In genomic region chr5:16467363-16468219, GRCh38 we compare ENCODE assay signal across 9 cellular contexts. TPM values are rescaled to one million over a fixed set of nuclear protein-coding genes. Genes with fewer than 3 reads are reported as not detected.
DNase-seq lines count a peak whose midpoint lies in the region; ATAC-seq and TF ChIP-seq lines count a peak whose summit lies in the region.
"Had no signal": no experiment of that assay in that cellular context is flagged by ENCODE, and none has a peak within 500 bp of the region (broad histone marks: within the 10 kb centered on the region; RNA-seq: fewer than 3 reads in every experiment).

No MANE protein-coding gene starts in this region.

- no peak for TF ChIP-seq CTCF in activated CD8-positive, alpha-beta T cell treated with anti-CD3 and anti-CD28 coated beads for 36 hours (IDR thresholded peaks at IDR 0.05)

- no peak overlapping the region for H3K4me3 ChIP-seq in CD4-positive, alpha-beta memory T cell (ENCODE audit: low read length in 2 of 2)

- peaks cover 19 to 36% of the 10 kb centered on the region in 2 donors for H3K36me3 Mint-ChIP-seq in CD4-positive, alpha-beta memory T cell
- H3K36me3 Mint-ChIP-seq in activated CD8-positive, alpha-beta T cell treated with anti-CD3 and anti-CD28 coated beads for 36 hours (ENCODE audit: low read depth), result peaks cover 45% of the 10 kb centered on the region

- peaks cover 42% of the 10 kb centered on the region for H3K4me1 ChIP-seq in CD4-positive, alpha-beta memory T cell (ENCODE audit: insufficient read depth, low read length)

- H3K27me3 ChIP-seq in CD4-positive, alpha-beta memory T cell (ENCODE audit: insufficient read depth, low read length), result no peaks in the 10 kb centered on the region

- peak overlapping the region; percentile 93 to 99 (median 97) for H3K4me3 Mint-ChIP-seq in CD4-positive, alpha-beta memory T cell
- H3K4me3 Mint-ChIP-seq in activated CD8-positive, alpha-beta T cell treated with anti-CD3 and anti-CD28 coated beads for 36 hours, result peak overlapping the region; percentile 97

- POLR2A ChIA-PET in CD4-positive, alpha-beta memory T cell (lab: Charles Lee; ENCODE audit: partially characterized antibody), result no interaction called here
- POLR2A ChIA-PET in activated CD8-positive, alpha-beta T cell treated with anti-CD3 and anti-CD28 coated beads for 36 hours (lab: Charles Lee), result interaction anchor here (0.7 to 1.6 kb wide), 5 partner anchors 9 to 177 kb away, joined by 3 to 5 read pairs (median 3); partner anchors contain the start of gene RETREG1

- H3K4me1 Mint-ChIP-seq in CD4-positive, alpha-beta memory T cell, result peaks cover 53 to 76% (median 62%) of the 10 kb centered on the region in 4 donors
- H3K4me1 Mint-ChIP-seq in activated CD8-positive, alpha-beta T cell treated with anti-CD3 and anti-CD28 coated beads for 36 hours (ENCODE audit: low read depth), result peaks cover 61% of the 10 kb centered on the region

- H3K36me3 ChIP-seq in CD4-positive, alpha-beta memory T cell (ENCODE audit: insufficient read depth, low read length), result peaks cover 13% of the 10 kb centered on the region

- intact Hi-C loops in CD4-positive, alpha-beta memory T cell (cut with micrococcal nuclease), result no loop called here
- intact Hi-C loops in activated CD8-positive, alpha-beta T cell treated with anti-CD3 and anti-CD28 coated beads for 36 hours (cut with micrococcal nuclease), result loop anchor here (5.0 kb wide), 2 partner anchors 85 to 160 kb away; no protein-coding TSS in a partner anchor

- H3K27me3 Mint-ChIP-seq in CD4-positive, alpha-beta memory T cell, result no peaks in the 10 kb centered on the region
- H3K27me3 Mint-ChIP-seq in activated CD8-positive, alpha-beta T cell treated with anti-CD3 and anti-CD28 coated beads for 36 hours, result no peaks in the 10 kb centered on the region

- H3K9me3 Mint-ChIP-seq in CD4-positive, alpha-beta memory T cell, result peaks cover 0 to 7% (median 0%) of the 10 kb centered on the region in 8 donors
- no peaks in the 10 kb centered on the region for H3K9me3 Mint-ChIP-seq in activated CD8-positive, alpha-beta T cell treated with anti-CD3 and anti-CD28 coated beads for 36 hours

- H3K27ac ChIP-seq in CD4-positive, alpha-beta memory T cell (ENCODE audit: low read depth, low read length), result no peak overlapping the region
- H3K27ac ChIP-seq: lower lobe of right lung had no signal

- ATAC-seq in GM19395 (IDR thresholded peaks at IDR 0.05; ENCODE audit: unreplicated experiment) (peak; percentile 76), HG03354 (IDR thresholded peaks at IDR 0.05; ENCODE audit: poor library complexity, severe bottlenecking, unreplicated experiment) (peak; percentile 73)
- peak; percentile 65 for ATAC-seq in activated CD8-positive, alpha-beta T cell treated with anti-CD3 and anti-CD28 coated beads for 36 hours

- no peak for DNase-seq in CD4-positive, alpha-beta memory T cell
- DNase-seq in activated CD8-positive, alpha-beta T cell treated with anti-CD3 and anti-CD28 coated beads for 36 hours, result peak; percentile 46
- DNase-seq in hepatic stellate cell (ENCODE audit: low spot score) (peak; percentile 27), T-helper 9 cell (no peak), putamen (ENCODE audit: low spot score) (no peak)
- no peak for DNase-seq in NK-92 treated with Interleukin-12 subunit alpha and Interleukin-12 subunit beta, amount 100 ng/mL, for 24 hours (lab: John Stamatoyannopoulos, UW)
- DNase-seq: lower lobe of right lung had no signal

- no peaks in the 10 kb centered on the region for H3K9me3 ChIP-seq in CD4-positive, alpha-beta memory T cell (ENCODE audit: control insufficient read depth in 1 of 2, low read length in 2 of 2)
- H3K9me3 ChIP-seq: lower lobe of right lung had no signal

- CTCF ChIA-PET in CD4-positive, alpha-beta memory T cell (lab: Charles Lee; ENCODE audit: partially characterized antibody), result interaction anchor here (1.6 to 2.2 kb wide), 2 partner anchors 9 to 11 kb away, joined by 6 to 11 read pairs; no protein-coding TSS in a partner anchor
- CTCF ChIA-PET in activated CD8-positive, alpha-beta T cell treated with anti-CD3 and anti-CD28 coated beads for 36 hours (lab: Charles Lee), result interaction anchor here (0.9 to 5.6 kb wide), 5 partner anchors 11 to 85 kb away, joined by 3 to 46 read pairs (median 3); no protein-coding TSS in a partner anchor

- peak overlapping the region; percentile 80 to 99 (median 94) for H3K27ac Mint-ChIP-seq in CD4-positive, alpha-beta memory T cell
- peak overlapping the region; percentile 96 for H3K27ac Mint-ChIP-seq in activated CD8-positive, alpha-beta T cell treated with anti-CD3 and anti-CD28 coated beads for 36 hours

RNA-seq across cellular contexts. Expression of gene ZNF622, which starts 2.0 kb away (rescaled TPM):
- 10 to 100 TPM; 32.2 to 34.8 TPM for total RNA-seq in CD4-positive, alpha-beta memory T cell
- 10 to 100 TPM; 56.9 to 71.8 TPM for polyA plus RNA-seq in CD4-positive, alpha-beta memory T cell
- total RNA-seq in activated CD8-positive, alpha-beta T cell treated with anti-CD3 and anti-CD28 coated beads for 36 hours, result 10 to 100 TPM; 36.7 to 38.4 TPM

Comparison
In these comparisons a context has a peak if more than half of its experiments do, and no peak if none do; other contexts are left out.
1. DNase-seq: peak in activated CD8-positive, alpha-beta T cell treated with anti-CD3 and anti-CD28 coated beads for 36 hours (single experiment) and hepatic stellate cell (single experiment); none in CD4-positive, alpha-beta memory T cell (0 of 5), T-helper 9 cell (single experiment), putamen (single experiment) and NK-92 treated with Interleukin-12 subunit alpha and Interleukin-12 subunit beta, amount 100 ng/mL, for 24 hours (single experiment).
2. Peak in every context shown above with its lines, with median percentiles within 50 percentile points of each other: ATAC-seq.